8 cellular contexts compared by ENCODE assay signal in the genomic region with DNA sequence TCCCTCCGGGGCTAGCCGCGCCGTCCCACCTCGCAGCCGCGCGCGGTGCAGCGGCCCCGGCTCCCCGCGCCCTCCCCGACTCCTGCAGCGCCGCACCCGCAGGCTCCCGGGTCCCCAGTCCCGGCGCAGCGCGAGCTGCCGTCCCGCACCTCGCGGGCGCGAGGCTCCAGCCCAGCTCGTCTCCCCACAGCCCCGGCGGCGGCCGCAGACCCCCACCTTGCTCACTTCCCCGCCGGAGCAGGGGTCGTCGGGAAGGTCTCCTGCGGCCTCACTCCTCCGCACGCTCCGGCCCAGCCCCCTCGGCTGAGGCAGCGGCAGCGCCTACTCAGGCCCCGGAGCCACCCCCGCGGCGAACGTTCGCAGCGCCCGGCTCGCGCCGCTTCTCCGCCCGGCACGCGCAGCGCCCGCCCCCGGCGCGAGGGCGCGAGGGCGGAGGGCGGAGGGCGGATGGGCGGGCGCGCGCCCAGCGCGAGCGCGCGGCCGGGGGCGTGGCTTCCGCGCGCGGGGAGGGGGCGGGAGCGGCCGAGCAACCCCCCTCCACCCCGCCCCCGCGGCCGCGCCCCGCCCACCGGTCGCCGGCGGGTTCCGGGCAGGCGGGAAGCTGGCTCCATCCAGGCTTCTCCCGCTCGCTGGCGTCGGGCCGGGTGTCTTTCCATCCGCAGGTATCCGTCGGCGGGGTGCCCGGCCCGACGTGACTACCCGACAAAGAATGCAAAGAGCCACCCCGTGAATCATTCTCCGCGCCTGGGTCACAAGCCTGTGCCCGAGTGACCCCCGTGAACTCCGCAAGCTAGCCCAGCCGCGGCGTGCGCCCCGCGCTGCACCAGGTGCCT. TPM values are rescaled to one million over a fixed set of nuclear protein-coding genes. Genes with fewer than 3 reads are reported as not detected.
A peak's percentile ranks its signal among the peaks of the same experiment; 100 is the strongest.
DNase-seq lines count a peak whose midpoint lies in the region; ATAC-seq and TF ChIP-seq lines count a peak whose summit lies in the region.

A gene (minus strand): TSS at position 408 of the 833 bp plus-strand sequence. CDS start 20,917 bp downstream, outside the sequence.

- H3K4me3 Mint-ChIP-seq in IgD-negative memory B cell (peak within 1 kb of the TSS; percentile 89 to 94 (median 91)), glutamatergic neuron (ENCODE audit: unreplicated experiment) (peak within 1 kb of the TSS; percentile 82)
- H3K4me3 Mint-ChIP-seq in activated naive CD4-positive, alpha-beta T cell treated with anti-CD3 and anti-CD28 coated beads for 36 hours = peak within 1 kb of the TSS; percentile 79

- peak within 1 kb of the TSS; percentile 82 for H3K9ac ChIP-seq in SK-N-MC (ENCODE audit: insufficient read length)

- H3K27me3 ChIP-seq in osteoblast (ENCODE audit: insufficient read depth, low read length) (peaks cover 11% of the 10 kb centered on the region), testis (no peaks in the 10 kb centered on the region)

- H3K4me1 Mint-ChIP-seq in IgD-negative memory B cell (peaks cover 10 to 13% (median 11%) of the 10 kb centered on the region in 3 donors), glutamatergic neuron (ENCODE audit: low read depth, unreplicated experiment) (peaks cover 5% of the 10 kb centered on the region)
- H3K4me1 Mint-ChIP-seq in activated naive CD4-positive, alpha-beta T cell treated with anti-CD3 and anti-CD28 coated beads for 36 hours (ENCODE audit: low read depth) = peaks cover 25% of the 10 kb centered on the region

- TF ChIP-seq CTCF in glutamatergic neuron (IDR thresholded peaks at IDR 0.05; ENCODE audit: partially characterized antibody, unreplicated experiment) (no peak), osteoblast (IDR thresholded peaks at IDR 0.05; ENCODE audit: extremely low read depth, low read depth, low read length) (no peak), testis (IDR thresholded peaks at IDR 0.05) (no peak)

- H3K27ac ChIP-seq in SK-N-MC = no peak within 1 kb of the TSS
- H3K27ac ChIP-seq in osteoblast (ENCODE audit: low read depth, low read length) = no peak within 1 kb of the TSS
- H3K27ac ChIP-seq in testis = peak within 1 kb of the TSS; percentile 74 to 92

- H3K36me3 ChIP-seq in SK-N-MC (ENCODE audit: insufficient read depth, low read length) = no peaks in the 10 kb centered on the region
- H3K36me3 ChIP-seq in osteoblast (ENCODE audit: insufficient read depth, low read length) = no peaks in the 10 kb centered on the region
- H3K36me3 ChIP-seq in testis (ENCODE audit: low read depth, missing control alignments) = no peaks in the 10 kb centered on the region

- H4K20me1 ChIP-seq in osteoblast (ENCODE audit: insufficient read depth, low read length) = peaks cover 4% of the 10 kb centered on the region

- H3K9me3 Mint-ChIP-seq in IgD-negative memory B cell (no peaks in the 10 kb centered on the region), glutamatergic neuron (ENCODE audit: unreplicated experiment) (peaks cover 1% of the 10 kb centered on the region)
- H3K9me3 Mint-ChIP-seq in activated naive CD4-positive, alpha-beta T cell treated with anti-CD3 and anti-CD28 coated beads for 36 hours = no peaks in the 10 kb centered on the region

- peak within 1 kb of the TSS; percentile 87 for H3K4me3 ChIP-seq in SK-N-MC
- peak within 1 kb of the TSS; percentile 79 for H3K4me3 ChIP-seq in osteoblast (ENCODE audit: insufficient read depth, low read length)
- peak within 1 kb of the TSS; percentile 78 to 83 for H3K4me3 ChIP-seq in testis

- peak; percentile 72 for ATAC-seq in GM21529 (IDR thresholded peaks at IDR 0.05; ENCODE audit: unreplicated experiment)

- no peak for TF ChIP-seq POLR2A in testis (IDR thresholded peaks at IDR 0.05)

- H3K27ac Mint-ChIP-seq in IgD-negative memory B cell = peak within 1 kb of the TSS; percentile 46 to 85 (median 64)
- peak within 1 kb of the TSS; percentile 60 for H3K27ac Mint-ChIP-seq in activated naive CD4-positive, alpha-beta T cell treated with anti-CD3 and anti-CD28 coated beads for 36 hours
- peak within 1 kb of the TSS; percentile 49 for H3K27ac Mint-ChIP-seq in glutamatergic neuron (ENCODE audit: unreplicated experiment)

- H3K79me2 ChIP-seq in osteoblast (ENCODE audit: insufficient read depth, low read length) = peaks cover 8% of the 10 kb centered on the region

- DNase-seq in DMS79 (lab: John Stamatoyannopoulos, UW) (peak; percentile 36), SK-N-MC (ENCODE audit: low read depth, low spot score) (no peak), glutamatergic neuron (peak; percentile 84), osteoblast (ENCODE audit: insufficient read length, low spot score, missing footprints) (peak; percentile 96), testis (peak; percentile 79)
- DNase-seq in activated naive CD4-positive, alpha-beta T cell treated with anti-CD3 and anti-CD28 coated beads for 36 hours = peak; percentile 82

- peak within 1 kb of the TSS; percentile 92 for H2AFZ ChIP-seq in osteoblast (ENCODE audit: low read length)

- intact Hi-C loops in activated naive CD4-positive, alpha-beta T cell treated with anti-CD3 and anti-CD28 coated beads for 36 hours (cut with micrococcal nuclease) = loop anchor here (1.0 to 5.0 kb wide), 6 partner anchors 67 to 701 kb away; a partner anchor contains a TSS
- intact Hi-C loops in testis (cut with DNase I; ENCODE audit: low total_unique reads) = no loop called here

- H3K27me3 Mint-ChIP-seq in IgD-negative memory B cell (peaks cover 6% of the 10 kb centered on the region), glutamatergic neuron (ENCODE audit: unreplicated experiment) (peaks cover 15% of the 10 kb centered on the region)
- H3K27me3 Mint-ChIP-seq in activated naive CD4-positive, alpha-beta T cell treated with anti-CD3 and anti-CD28 coated beads for 36 hours (ENCODE audit: low read depth) = no peaks in the 10 kb centered on the region

- H3K36me3 Mint-ChIP-seq in IgD-negative memory B cell (no peaks in the 10 kb centered on the region), glutamatergic neuron (ENCODE audit: unreplicated experiment) (peaks cover 5% of the 10 kb centered on the region)
- H3K36me3 Mint-ChIP-seq in activated naive CD4-positive, alpha-beta T cell treated with anti-CD3 and anti-CD28 coated beads for 36 hours (ENCODE audit: low read depth) = no peaks in the 10 kb centered on the region

- CTCF ChIA-PET in activated naive CD4-positive, alpha-beta T cell treated with anti-CD3 and anti-CD28 coated beads for 36 hours (lab: Charles Lee) = interaction anchor here (0.6 to 1.7 kb wide), 3 partner anchors 8 to 354 kb away, joined by 3 to 8 read pairs (median 4); no protein-coding TSS in a partner anchor

- H3K9me3 ChIP-seq in SK-N-MC (ENCODE audit: low read depth, low read length) (no peaks in the 10 kb centered on the region), osteoblast (ENCODE audit: low read depth, low read length) (no peaks in the 10 kb centered on the region), testis (no peaks in the 10 kb centered on the region)

- peak within 1 kb of the TSS; percentile 96 for H3K4me2 ChIP-seq in osteoblast (ENCODE audit: insufficient read depth, low read length)

- WGBS in testis, 2 donors = 0 to 1% methylated on average over 20 to 98 of the region's 124 CpGs

- H3K4me1 ChIP-seq in osteoblast (ENCODE audit: insufficient read depth, low read length) (peaks cover 9% of the 10 kb centered on the region), testis (peaks cover 6% of the 10 kb centered on the region)

RNA-seq across cellular contexts. Expression of the gene that starts here (rescaled TPM):
- polyA plus RNA-seq in IgD-negative memory B cell = 16.5 TPM
- 10 to 100 TPM; 27.2 to 27.6 TPM for total RNA-seq in activated naive CD4-positive, alpha-beta T cell treated with anti-CD3 and anti-CD28 coated beads for 36 hours
- total RNA-seq in glutamatergic neuron (ENCODE audit: unreplicated experiment) = 41.7 TPM
- total RNA-seq in osteoblast = 9.8 and 13.3 TPM in 2 replicates
- total RNA-seq in testis = 10 to 100 TPM; 45.1 to 47.3 TPM
- polyA plus RNA-seq in testis (ENCODE audit: insufficient read depth, low read depth, low replicate concordance) = 21.9 TPM

Comparison
In these comparisons a context has a peak if more than half of its experiments do, and no peak if none do; other contexts are left out.
1. H3K27ac ChIP-seq: peak in testis (2 of 2); none in SK-N-MC (single experiment) and osteoblast (single experiment).
2. Peak in every context shown above with its lines, with median percentiles within 50 percentile points of each other: H3K27ac Mint-ChIP-seq, H3K4me3 Mint-ChIP-seq and H3K4me3 ChIP-seq.